In genomic region chr9:14455243-14455642, GRCh38 we compare ENCODE assay signal across 25 cellular contexts.
"Had no signal": no experiment of that assay in that cellular context is flagged by ENCODE, and none has a peak within 500 bp of the region (broad histone marks: within the 10 kb centered on the region; RNA-seq: fewer than 3 reads in every experiment).

No MANE protein-coding gene starts in this region.

- H3K27me3 ChIP-seq: cardiac muscle cell, testis, vagina had no signal

- ATAC-seq: activated CD4-positive, CD25-positive, alpha-beta regulatory T cell treated with anti-CD3 and anti-CD28 coated beads, Interleukin-2, amount 50 U/mL, for 24 hours; activated CD8-positive, alpha-beta memory T cell treated with anti-CD3 and anti-CD28 coated beads, Interleukin-2, amount 10 ng/mL, durations not matched to agents 7 days and 5 days; activated CD8-positive, alpha-beta T cell treated with anti-CD3 and anti-CD28 coated beads for 36 hours; activated naive CD8-positive, alpha-beta T cell treated with anti-CD3 and anti-CD28 coated beads, Interleukin-2, amount 50 U/mL, for 24 hours; esophagus mucosa; naive thymus-derived CD8-positive, alpha-beta T cell; stimulated activated naive B cell treated with anti-CD40 and anti-IgM and Interleukin-4, amounts not matched to agents 10 μg/mL and 1 μg/mL and 100 μg/mL, for 72 hours had no signal

- H3K36me3 ChIP-seq: cardiac muscle cell, left ventricle myocardium inferior, vagina had no signal

- H3K4me3 ChIP-seq: cardiac muscle cell, left ventricle myocardium inferior, testis, vagina had no signal

- H3K27ac Mint-ChIP-seq: activated CD4-positive, alpha-beta T cell treated with anti-CD3 and anti-CD28 coated beads, Interleukin-2, amount 10 ng/mL, durations not matched to agents 24 days and 14 days; activated CD8-positive, alpha-beta memory T cell treated with anti-CD3 and anti-CD28 coated beads, Interleukin-2, amount 10 ng/mL, durations not matched to agents 7 days and 5 days; activated CD8-positive, alpha-beta T cell treated with anti-CD3 and anti-CD28 coated beads for 36 hours; activated naive CD8-positive, alpha-beta T cell treated with anti-CD3 and anti-CD28 coated beads, Interleukin-2, amount 50 U/mL, for 24 hours; dendritic cell treated with granulocyte-macrophage colony-stimulating factor and Interleukin-4, amounts not matched to agents 40 ng/mL and 50 ng/mL, for 4 days; mesothelial cell of epicardium; naive thymus-derived CD8-positive, alpha-beta T cell; progenitor cell of endocrine pancreas; stimulated activated naive B cell treated with anti-CD40 and anti-IgM and Interleukin-4, amounts not matched to agents 10 μg/mL and 1 μg/mL and 100 μg/mL, for 72 hours had no signal

- H3K9me3 Mint-ChIP-seq: activated CD4-positive, alpha-beta T cell treated with anti-CD3 and anti-CD28 coated beads, Interleukin-2, amount 10 ng/mL, durations not matched to agents 24 days and 14 days; activated CD8-positive, alpha-beta T cell treated with anti-CD3 and anti-CD28 coated beads for 36 hours; activated naive CD8-positive, alpha-beta T cell treated with anti-CD3 and anti-CD28 coated beads, Interleukin-2, amount 50 U/mL, for 24 hours; dendritic cell treated with granulocyte-macrophage colony-stimulating factor and Interleukin-4, amounts not matched to agents 40 ng/mL and 50 ng/mL, for 4 days; mesothelial cell of epicardium had no signal

- H3K36me3 Mint-ChIP-seq: activated CD8-positive, alpha-beta memory T cell treated with anti-CD3 and anti-CD28 coated beads, Interleukin-2, amount 10 ng/mL, durations not matched to agents 7 days and 5 days; mesothelial cell of epicardium; naive thymus-derived CD8-positive, alpha-beta T cell; stimulated activated naive B cell treated with anti-CD40 and anti-IgM and Interleukin-4, amounts not matched to agents 10 μg/mL and 1 μg/mL and 100 μg/mL, for 72 hours had no signal

- H3K27ac ChIP-seq: cardiac muscle cell, left ventricle myocardium inferior, testis, vagina had no signal

- H3K9me3 ChIP-seq: left ventricle myocardium inferior, testis, vagina had no signal

- DNase-seq: activated CD4-positive, alpha-beta T cell treated with anti-CD3 and anti-CD28 coated beads, Interleukin-2, amount 10 ng/mL, durations not matched to agents 24 days and 14 days; activated CD8-positive, alpha-beta memory T cell treated with anti-CD3 and anti-CD28 coated beads, Interleukin-2, amount 10 ng/mL, durations not matched to agents 7 days and 5 days; activated CD8-positive, alpha-beta T cell treated with anti-CD3 and anti-CD28 coated beads for 36 hours; activated effector memory CD4-positive, alpha-beta T cell treated with anti-CD3 and anti-CD28 coated beads, Interleukin-2, amount 50 U/mL, for 16 hours; activated naive CD4-positive, alpha-beta T cell treated with anti-CD3 and anti-CD28 coated beads, Interleukin-2, amount 50 U/mL, for 16 hours; activated naive CD8-positive, alpha-beta T cell treated with anti-CD3 and anti-CD28 coated beads, Interleukin-2, amount 50 U/mL, for 24 hours; activated T-cell treated with anti-CD3 and anti-CD28 coated beads for 4 hours; effector CD4-positive, alpha-beta T cell; foreskin melanocyte; kidney glomerular epithelial cell; left ventricle myocardium inferior; mammary epithelial cell; naive thymus-derived CD8-positive, alpha-beta T cell; stimulated activated CD4-positive, alpha-beta T cell treated with anti-CD3 and anti-CD28 coated beads, Interleukin-2, amount 100 ng/mL, for 48 hours; stimulated activated CD8-positive, alpha-beta memory T cell treated with anti-CD3 and anti-CD28 coated beads, Interleukin-4, amount 100 ng/mL, for 48 hours; stimulated activated naive B cell treated with anti-CD40 and anti-IgM and Interleukin-4, amounts not matched to agents 10 μg/mL and 1 μg/mL and 100 μg/mL, for 72 hours; testis; trophoblast cell had no signal

- H3K4me3 Mint-ChIP-seq: activated CD4-positive, alpha-beta T cell treated with anti-CD3 and anti-CD28 coated beads, Interleukin-2, amount 10 ng/mL, durations not matched to agents 24 days and 14 days; activated CD8-positive, alpha-beta memory T cell treated with anti-CD3 and anti-CD28 coated beads, Interleukin-2, amount 10 ng/mL, durations not matched to agents 7 days and 5 days; activated CD8-positive, alpha-beta T cell treated with anti-CD3 and anti-CD28 coated beads for 36 hours; activated naive CD8-positive, alpha-beta T cell treated with anti-CD3 and anti-CD28 coated beads, Interleukin-2, amount 50 U/mL, for 24 hours; dendritic cell treated with granulocyte-macrophage colony-stimulating factor and Interleukin-4, amounts not matched to agents 40 ng/mL and 50 ng/mL, for 4 days; mesothelial cell of epicardium; naive thymus-derived CD8-positive, alpha-beta T cell; stimulated activated naive B cell treated with anti-CD40 and anti-IgM and Interleukin-4, amounts not matched to agents 10 μg/mL and 1 μg/mL and 100 μg/mL, for 72 hours had no signal

- H3K27me3 Mint-ChIP-seq: activated CD4-positive, alpha-beta T cell treated with anti-CD3 and anti-CD28 coated beads, Interleukin-2, amount 10 ng/mL, durations not matched to agents 24 days and 14 days; activated CD8-positive, alpha-beta memory T cell treated with anti-CD3 and anti-CD28 coated beads, Interleukin-2, amount 10 ng/mL, durations not matched to agents 7 days and 5 days; dendritic cell treated with granulocyte-macrophage colony-stimulating factor and Interleukin-4, amounts not matched to agents 40 ng/mL and 50 ng/mL, for 4 days; progenitor cell of endocrine pancreas had no signal

- H3K4me1 ChIP-seq: left ventricle myocardium inferior, testis, vagina had no signal

- H3K4me1 Mint-ChIP-seq: activated CD4-positive, alpha-beta T cell treated with anti-CD3 and anti-CD28 coated beads, Interleukin-2, amount 10 ng/mL, durations not matched to agents 24 days and 14 days; activated CD8-positive, alpha-beta memory T cell treated with anti-CD3 and anti-CD28 coated beads, Interleukin-2, amount 10 ng/mL, durations not matched to agents 7 days and 5 days; activated naive CD8-positive, alpha-beta T cell treated with anti-CD3 and anti-CD28 coated beads, Interleukin-2, amount 50 U/mL, for 24 hours; naive thymus-derived CD8-positive, alpha-beta T cell; stimulated activated naive B cell treated with anti-CD40 and anti-IgM and Interleukin-4, amounts not matched to agents 10 μg/mL and 1 μg/mL and 100 μg/mL, for 72 hours had no signal
